Comparison of ENCODE assay signal across 12 cellular contexts in the genomic region with DNA sequence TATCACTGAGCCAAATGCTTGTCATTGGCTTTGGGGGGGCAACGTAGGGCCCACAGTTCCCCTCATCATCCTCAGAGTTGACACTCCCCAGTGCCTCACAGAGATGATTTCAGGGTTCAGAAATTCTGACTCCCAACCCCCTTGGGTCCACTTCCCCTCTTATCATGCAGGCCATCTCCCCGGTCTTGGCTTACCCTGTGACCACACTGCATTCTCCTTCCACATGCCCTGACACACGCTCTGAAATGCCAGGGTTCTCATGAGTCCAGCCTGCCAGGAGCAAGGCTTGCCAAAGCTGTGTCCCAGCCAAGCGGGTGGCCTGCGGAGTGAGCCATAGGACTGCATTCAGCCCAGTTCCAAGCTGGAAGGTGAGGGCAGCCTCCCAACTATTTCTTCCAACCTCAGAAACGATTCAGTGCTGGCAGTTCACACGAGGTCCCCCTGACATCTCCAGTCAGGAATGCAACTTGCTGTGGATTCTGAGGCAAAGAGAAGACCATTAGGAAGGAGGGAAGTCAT.
A peak's percentile ranks its signal among the peaks of the same experiment; 100 is the strongest.
DNase-seq lines count a peak whose midpoint lies in the region; ATAC-seq and TF ChIP-seq lines count a peak whose summit lies in the region.
"Had no signal": no experiment of that assay in that cellular context is flagged by ENCODE, and none has a peak within 500 bp of the region (broad histone marks: within the 10 kb centered on the region; RNA-seq: fewer than 3 reads in every experiment).

No MANE protein-coding gene starts in this region.

- H3K9me3 ChIP-seq in mucosa of descending colon, result no peaks in the 10 kb centered on the region
- H3K9me3 ChIP-seq: left lung had no signal

- H3K4me3 ChIP-seq in AG04449 (ENCODE audit: low read depth, low read length) (no peak overlapping the region), mucosa of descending colon (no peak overlapping the region)
- H3K4me3 ChIP-seq: left lung had no signal

- intact Hi-C loops in mucosa of descending colon (cut with DNase I, micrococcal nuclease), result no loop called here

- ATAC-seq in mucosa of descending colon (peak; percentile 52), HG03457 (IDR thresholded peaks at IDR 0.05; ENCODE audit: unreplicated experiment) (no peak), HG02938 (IDR thresholded peaks at IDR 0.05; ENCODE audit: unreplicated experiment) (no peak), HG03520 (IDR thresholded peaks at IDR 0.05; ENCODE audit: unreplicated experiment) (no peak)
- ATAC-seq: activated naive CD4-positive, alpha-beta T cell treated with anti-CD3 and anti-CD28 coated beads, Interleukin-2, amount 50 U/mL, for 72 hours; left lung had no signal

- DNase-seq in AG04449 (ENCODE audit: low read depth, low spot score), result peak; percentile 97
- DNase-seq in M059J (ENCODE audit: low read depth), result peak; percentile 98
- DNase-seq in epidermal melanocyte (ENCODE audit: insufficient read length, low spot score), result peak; percentile 45
- DNase-seq in mucosa of descending colon, result peak in 2 of 3 donors; percentile 17 to 69
- DNase-seq in putamen (ENCODE audit: low spot score), result no peak
- DNase-seq: activated CD4-positive, alpha-beta T cell treated with anti-CD3 and anti-CD28 coated beads for 48 hours; left lung; SIG-M5 had no signal

- no peaks in the 10 kb centered on the region for H3K36me3 ChIP-seq in mucosa of descending colon (ENCODE audit: low read depth)
- H3K36me3 ChIP-seq: left lung had no signal

- TF ChIP-seq CTCF in AG04449 (IDR thresholded peaks at IDR 0.05; ENCODE audit: insufficient read depth, low read length, missing control alignments), result no peak
- TF ChIP-seq CTCF in mucosa of descending colon (IDR thresholded peaks at IDR 0.05), result no peak

- POLR2A ChIA-PET in AG04449 (lab: Yijun Ruan, JAX), result interaction anchor here (0.6 to 1.0 kb wide), 2 partner anchors 18 to 23 kb away, joined by 3 to 4 read pairs; no protein-coding TSS in a partner anchor

- H3K4me1 ChIP-seq in mucosa of descending colon (ENCODE audit: low read depth), result no peaks in the 10 kb centered on the region

- CTCF ChIA-PET in AG04449 (lab: Yijun Ruan, JAX), result interaction anchor here (1.0 to 3.4 kb wide), 6 partner anchors 14 to 395 kb away, joined by 3 to 31 read pairs (median 3); no protein-coding TSS in a partner anchor
